14 cellular contexts compared by ENCODE assay signal in the genomic region with DNA sequence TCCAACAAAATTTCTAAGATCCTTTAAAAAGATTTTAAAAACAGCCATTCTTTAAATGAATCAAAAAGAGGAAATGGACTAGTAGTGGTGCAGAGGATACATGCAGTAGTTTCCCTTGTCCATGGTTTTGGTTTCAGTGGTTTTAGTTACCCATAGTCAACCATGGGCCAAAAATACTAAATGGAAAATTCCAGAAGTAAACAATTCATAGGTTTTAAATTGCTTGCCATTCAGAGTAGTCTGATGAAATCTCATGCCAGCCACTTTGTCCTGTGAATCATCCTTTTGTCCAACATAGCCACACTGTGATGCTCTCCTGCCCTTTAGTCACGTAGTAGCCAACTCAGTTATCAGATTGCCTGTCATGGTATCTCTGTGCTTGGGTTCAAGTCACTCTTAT.
DNase-seq lines count a peak whose midpoint lies in the region; ATAC-seq, FAIRE-seq and TF ChIP-seq lines count a peak whose summit lies in the region.
"Had no signal": no experiment of that assay in that cellular context is flagged by ENCODE, and none has a peak within 500 bp of the region (broad histone marks: within the 10 kb centered on the region; RNA-seq: fewer than 3 reads in every experiment).

No MANE protein-coding gene starts in this region.

- no peaks in the 10 kb centered on the region for H4K20me1 ChIP-seq in MM.1S (ENCODE audit: insufficient read depth, low read length)

- H3K79me2 ChIP-seq in MM.1S (ENCODE audit: low read length), result no peaks in the 10 kb centered on the region

- FAIRE-seq in H54 (lab: Jason Lieb, UNC) (no peak), pancreas (lab: Jason Lieb, UNC) (no peak)
- FAIRE-seq: TTC549 had no signal

- H3K27ac ChIP-seq in MM.1S (ENCODE audit: low read length) (no peak overlapping the region), pancreas (no peak overlapping the region)
- H3K27ac ChIP-seq: esophagus squamous epithelium had no signal

- no peak overlapping the region for H3K9ac ChIP-seq in MM.1S (ENCODE audit: low read length)

- H3K4me3 ChIP-seq in MM.1S (ENCODE audit: low read length), result no peak overlapping the region
- H3K4me3 ChIP-seq in fibroblast of villous mesenchyme (ENCODE audit: low read depth, low read length), result no peak overlapping the region
- H3K4me3 ChIP-seq in pancreas, result no peak overlapping the region
- H3K4me3 ChIP-seq: esophagus squamous epithelium had no signal

- no peaks in the 10 kb centered on the region for H3K27me3 ChIP-seq in MM.1S (replicated peaks; ENCODE audit: insufficient read depth, low read length)
- no peaks in the 10 kb centered on the region for H3K27me3 ChIP-seq in pancreas
- H3K27me3 ChIP-seq: esophagus squamous epithelium had no signal

- ATAC-seq in GM18858 (IDR thresholded peaks at IDR 0.05; ENCODE audit: unreplicated experiment) (peak; percentile 91), HG02759 (IDR thresholded peaks at IDR 0.05; ENCODE audit: unreplicated experiment) (peak; percentile 82), pancreas (no peak), GM18867 (IDR thresholded peaks at IDR 0.05; ENCODE audit: unreplicated experiment) (no peak)

- H3K4me2 ChIP-seq in MM.1S (ENCODE audit: low read depth, low read length), result 0 out of 2 replicates have a peak overlapping the region, but pooled peaks have one; percentile 6

- DNase-seq in MM.1S (peak; percentile 44), fibroblast of villous mesenchyme (ENCODE audit: low read depth) (peak; percentile 10), H54 (ENCODE audit: insufficient read length, low spot score) (no peak), pancreas (no peak), mucosa of gallbladder (ENCODE audit: low spot score) (no peak)
- DNase-seq: activated naive CD4-positive, alpha-beta T cell treated with anti-CD3 and anti-CD28 coated beads, Interleukin-2, amount 10 ng/mL, durations not matched to agents 7 days and 5 days; DMS79 treated with DMSO at 0.1 percent for 48 hours; esophagus squamous epithelium; midbrain; NCI-H2227 treated with DMSO at 0.1 percent for 48 hours had no signal

- H3K36me3 ChIP-seq in MM.1S (replicated peaks; ENCODE audit: insufficient read depth, low read length), result no peaks in the 10 kb centered on the region
- no peaks in the 10 kb centered on the region for H3K36me3 ChIP-seq in pancreas
- H3K36me3 ChIP-seq: esophagus squamous epithelium had no signal

- TF ChIP-seq CTCF in MM.1S (IDR thresholded peaks at IDR 0.05; ENCODE audit: low read length) (no peak), fibroblast of villous mesenchyme (IDR thresholded peaks at IDR 0.05; ENCODE audit: insufficient read depth, low read depth, low read length) (no peak), pancreas (IDR thresholded peaks at IDR 0.05) (no peak)

- no peak for TF ChIP-seq POLR2A in H54 (IDR thresholded peaks at IDR 0.05; ENCODE audit: low read depth, low read length)

- no peak overlapping the region for H2AFZ ChIP-seq in MM.1S (ENCODE audit: low read length)

- H3K9me2 ChIP-seq in MM.1S (replicated peaks; ENCODE audit: insufficient read depth, low read length), result no peaks in the 10 kb centered on the region; the same call in 1 of the 2 replicates

- intact Hi-C loops in pancreas (cut with DNase I), result no loop called here

- peaks cover 12% of the 10 kb centered on the region for H3K4me1 ChIP-seq in MM.1S (ENCODE audit: low read length)
- H3K4me1 ChIP-seq in pancreas, result no peaks in the 10 kb centered on the region
- H3K4me1 ChIP-seq: esophagus squamous epithelium had no signal

- 16 to 30% methylated on average over 1 of the region's 1 CpG for WGBS in pancreas, 2 donors

- H3K9me3 ChIP-seq in MM.1S (replicated peaks; ENCODE audit: insufficient read depth, low read length) (no peaks in the 10 kb centered on the region), pancreas (no peaks in the 10 kb centered on the region)
- H3K9me3 ChIP-seq: esophagus squamous epithelium had no signal

- H3F3A ChIP-seq in MM.1S (ENCODE audit: insufficient read depth, low read length), result no peaks in the 10 kb centered on the region

Comparison
In these comparisons a context has a peak if more than half of its experiments do, and no peak if none do; other contexts are left out.
1. ATAC-seq: peak in GM18858 (single experiment) and HG02759 (single experiment); none in pancreas (0 of 4) and GM18867 (single experiment).
2. DNase-seq: peak in MM.1S (single experiment) and fibroblast of villous mesenchyme (single experiment); none in H54 (single experiment), pancreas (0 of 6) and mucosa of gallbladder (single experiment).